ENCODE assay signal across 22 cellular contexts in genomic region chr9:124906966-124907365, GRCh38. TPM values are rescaled to one million over a fixed set of nuclear protein-coding genes. Genes with fewer than 3 reads are reported as not detected.
"Had no signal": no experiment of that assay in that cellular context is flagged by ENCODE, and none has a peak within 500 bp of the region (broad histone marks: within the 10 kb centered on the region; RNA-seq: fewer than 3 reads in every experiment).

No MANE protein-coding gene starts in this region.

- H3K27ac Mint-ChIP-seq: activated CD4-positive, alpha-beta memory T cell treated with anti-CD3 and anti-CD28 coated beads for 36 hours; activated naive CD4-positive, alpha-beta T cell treated with anti-CD3 and anti-CD28 coated beads, Interleukin-2, amount 50 U/mL, for 24 hours; activated T-helper 1 cell treated with anti-CD3 and anti-CD28 coated beads, Interleukin-12 subunit alpha, Interleukin-12 subunit beta, Interleukin-2, Interleukin-4 antibody, amounts not matched to agents 30 ng/mL and 10 ng/mL and 1 ng/mL, durations not matched to agents 14 hours and 24 hours and 36 hours; stimulated activated naive B cell treated with anti-CD40 and anti-IgM and Interleukin-4, amounts not matched to agents 10 μg/mL and 1 μg/mL and 100 μg/mL, for 72 hours; T-helper 17 cell; type B pancreatic cell had no signal

- DNase-seq: activated CD4-positive, alpha-beta memory T cell treated with anti-CD3 and anti-CD28 coated beads for 36 hours; activated CD4-positive, alpha-beta T cell treated with anti-CD3 and anti-CD28 coated beads for 48 hours; activated gamma-delta T cell treated with Interleukin-2 at 50 U/mL for 16 hours; effector CD8-positive, alpha-beta T cell; head of caudate nucleus; nephron progenitor cell; stimulated activated CD4-positive, alpha-beta T cell treated with anti-CD3 and anti-CD28 coated beads, Interleukin-15, amount 100 ng/mL, for 24 hours; stimulated activated naive B cell treated with anti-CD40 and anti-IgM and Interleukin-4, amounts not matched to agents 10 μg/mL and 1 μg/mL and 100 μg/mL, for 72 hours; T-helper 17 cell had no signal

- H3K27me3 Mint-ChIP-seq: activated CD4-positive, alpha-beta memory T cell treated with anti-CD3 and anti-CD28 coated beads for 36 hours; central memory CD8-positive, alpha-beta T cell; stimulated activated naive B cell treated with anti-CD40 and anti-IgM and Interleukin-4, amounts not matched to agents 10 μg/mL and 1 μg/mL and 100 μg/mL, for 72 hours; T-helper 17 cell; type B pancreatic cell had no signal

- H3K27me3 ChIP-seq: ascending aorta, gastroesophageal sphincter, vagina had no signal

- H3K27ac ChIP-seq: ascending aorta, gastroesophageal sphincter, parathyroid adenoma, vagina had no signal

- H3K9me3 Mint-ChIP-seq: activated CD4-positive, alpha-beta memory T cell treated with anti-CD3 and anti-CD28 coated beads for 36 hours; activated naive CD4-positive, alpha-beta T cell treated with anti-CD3 and anti-CD28 coated beads, Interleukin-2, amount 50 U/mL, for 24 hours; activated T-helper 1 cell treated with anti-CD3 and anti-CD28 coated beads, Interleukin-12 subunit alpha, Interleukin-12 subunit beta, Interleukin-2, Interleukin-4 antibody, amounts not matched to agents 30 ng/mL and 10 ng/mL and 1 ng/mL, durations not matched to agents 14 hours and 24 hours and 36 hours; central memory CD8-positive, alpha-beta T cell; nephron progenitor cell; stimulated activated naive B cell treated with anti-CD40 and anti-IgM and Interleukin-4, amounts not matched to agents 10 μg/mL and 1 μg/mL and 100 μg/mL, for 72 hours; type B pancreatic cell had no signal

- ATAC-seq: esophagus mucosa; gastroesophageal sphincter; sciatic nerve; stimulated activated naive B cell treated with anti-CD40 and anti-IgM and Interleukin-4, amounts not matched to agents 10 μg/mL and 1 μg/mL and 100 μg/mL, for 72 hours; T-helper 17 cell had no signal

- H3K4me3 Mint-ChIP-seq: activated CD4-positive, alpha-beta memory T cell treated with anti-CD3 and anti-CD28 coated beads for 36 hours; activated naive CD4-positive, alpha-beta T cell treated with anti-CD3 and anti-CD28 coated beads, Interleukin-2, amount 50 U/mL, for 24 hours; activated T-helper 1 cell treated with anti-CD3 and anti-CD28 coated beads, Interleukin-12 subunit alpha, Interleukin-12 subunit beta, Interleukin-2, Interleukin-4 antibody, amounts not matched to agents 30 ng/mL and 10 ng/mL and 1 ng/mL, durations not matched to agents 14 hours and 24 hours and 36 hours; central memory CD8-positive, alpha-beta T cell; nephron progenitor cell; stimulated activated naive B cell treated with anti-CD40 and anti-IgM and Interleukin-4, amounts not matched to agents 10 μg/mL and 1 μg/mL and 100 μg/mL, for 72 hours; T-helper 17 cell; type B pancreatic cell had no signal

- H3K9me3 ChIP-seq: ascending aorta, gastroesophageal sphincter, vagina had no signal

- H3K4me1 Mint-ChIP-seq: activated naive CD4-positive, alpha-beta T cell treated with anti-CD3 and anti-CD28 coated beads, Interleukin-2, amount 50 U/mL, for 24 hours; nephron progenitor cell had no signal

RNA-seq across cellular contexts. Expression of gene WDR38, which starts 53.7 kb away (rescaled TPM):
- total RNA-seq: activated CD4-positive, alpha-beta memory T cell treated with anti-CD3 and anti-CD28 coated beads for 36 hours; activated T-helper 1 cell treated with anti-CD3 and anti-CD28 coated beads, Interleukin-12 subunit alpha, Interleukin-12 subunit beta, Interleukin-2, Interleukin-4 antibody, amounts not matched to agents 30 ng/mL and 10 ng/mL and 1 ng/mL, durations not matched to agents 14 hours and 24 hours and 36 hours; ascending aorta; esophagus mucosa; gastroesophageal sphincter; liver; renal cortical epithelial cell; sciatic nerve; smooth muscle cell; T-helper 17 cell; vagina had no signal
